In genomic region chr4:141890279-141890678, GRCh38 we compare ENCODE assay signal across 20 cellular contexts.
DNase-seq lines count a peak whose midpoint lies in the region; ATAC-seq, FAIRE-seq and TF ChIP-seq lines count a peak whose summit lies in the region.
"Had no signal": no experiment of that assay in that cellular context is flagged by ENCODE, and none has a peak within 500 bp of the region (broad histone marks: within the 10 kb centered on the region; RNA-seq: fewer than 3 reads in every experiment).

No MANE protein-coding gene starts in this region.

- H3K27me3 Mint-ChIP-seq in astrocyte (ENCODE audit: low read depth, unreplicated experiment), result no peaks in the 10 kb centered on the region
- H3K27me3 Mint-ChIP-seq in effector memory CD8-positive, alpha-beta T cell, result no peaks in the 10 kb centered on the region

- intact Hi-C loops in posterior vena cava (cut with DNase I), result no loop called here

- H2AFZ ChIP-seq in SK-N-SH (ENCODE audit: low read depth), result 0 out of 2 replicates have a peak overlapping the region, but pooled peaks have one; percentile 5
- H2AFZ ChIP-seq in astrocyte (ENCODE audit: low read depth, low read length), result no peak overlapping the region

- 25% methylated on average over 1 of the region's 1 CpG for WGBS in SK-N-SH (ENCODE audit: low lambda C conversion rate)

- no peak for TF ChIP-seq RAD21 in SK-N-SH (IDR thresholded peaks at IDR 0.05; ENCODE audit: low read length)

- H3K4me2 ChIP-seq in SK-N-SH, result no peak overlapping the region
- no peak overlapping the region for H3K4me2 ChIP-seq in astrocyte (ENCODE audit: low read length)
- H3K4me2 ChIP-seq: BLaER1 had no signal

- ATAC-seq in SK-N-SH treated with all-trans-retinoic acid at 6 μM for 48 hours, result no peak
- no peak for ATAC-seq in effector memory CD8-positive, alpha-beta T cell (replicated peaks)
- ATAC-seq: HepG2, Right ventricle myocardium inferior had no signal

- H3K9me3 Mint-ChIP-seq in astrocyte (ENCODE audit: unreplicated experiment), result no peaks in the 10 kb centered on the region
- no peaks in the 10 kb centered on the region for H3K9me3 Mint-ChIP-seq in effector memory CD8-positive, alpha-beta T cell
- H3K9me3 Mint-ChIP-seq: CD8-positive, alpha-beta memory T cell had no signal

- H3F3A ChIP-seq in SK-N-SH (replicated peaks; ENCODE audit: insufficient read depth), result no peaks in the 10 kb centered on the region

- H4K20me1 ChIP-seq in SK-N-SH (ENCODE audit: insufficient read depth) (no peaks in the 10 kb centered on the region), astrocyte (ENCODE audit: insufficient read depth, low read length) (no peaks in the 10 kb centered on the region)
- H4K20me1 ChIP-seq: BLaER1 had no signal

- H3K4me3 ChIP-seq in SK-N-SH (ENCODE audit: low read depth in 2 of 2, low read length in 1 of 2) (no peak overlapping the region), astrocyte (ENCODE audit: insufficient read depth, low read depth, low read length) (no peak overlapping the region), fibroblast of the aortic adventitia (ENCODE audit: low read depth, low read length) (no peak overlapping the region)
- H3K4me3 ChIP-seq: BLaER1, Peyer's patch had no signal

- H3K4me1 Mint-ChIP-seq in astrocyte (ENCODE audit: low read depth, unreplicated experiment), result no peaks in the 10 kb centered on the region
- H3K4me1 Mint-ChIP-seq in effector memory CD8-positive, alpha-beta T cell (ENCODE audit: low read depth in 2 of 2), result no peaks in the 10 kb centered on the region
- H3K4me1 Mint-ChIP-seq: CD8-positive, alpha-beta memory T cell had no signal

- TF ChIP-seq CTCF in SK-N-SH (IDR thresholded peaks at IDR 0.05) (no peak), astrocyte (IDR thresholded peaks at IDR 0.05; ENCODE audit: insufficient read depth, low read depth, low read length) (no peak), fibroblast of the aortic adventitia (IDR thresholded peaks at IDR 0.05; ENCODE audit: insufficient read depth, low read length) (no peak)

- TF ChIP-seq EP300 in SK-N-SH (IDR thresholded peaks at IDR 0.05; ENCODE audit: borderline replicate concordance in 1 of 2, low read depth in 1 of 2, low read length in 1 of 2), result no peak

- POLR2A ChIA-PET in SK-N-SH (lab: Yijun Ruan, JAX), result no interaction called here

- no peak overlapping the region for H3K4me3 Mint-ChIP-seq in astrocyte (ENCODE audit: unreplicated experiment)
- no peak overlapping the region for H3K4me3 Mint-ChIP-seq in effector memory CD8-positive, alpha-beta T cell
- H3K4me3 Mint-ChIP-seq: CD8-positive, alpha-beta memory T cell had no signal

- no peaks in the 10 kb centered on the region; the same call in 1 of the 2 replicates for H3K9me2 ChIP-seq in SK-N-SH

- H3K27ac Mint-ChIP-seq in astrocyte (ENCODE audit: unreplicated experiment), result no peak overlapping the region
- H3K27ac Mint-ChIP-seq in effector memory CD8-positive, alpha-beta T cell, result no peak overlapping the region
- H3K27ac Mint-ChIP-seq: CD8-positive, alpha-beta memory T cell had no signal

- H3K9me3 ChIP-seq in SK-N-SH, result no peaks in the 10 kb centered on the region
- H3K9me3 ChIP-seq in astrocyte (ENCODE audit: insufficient read depth, low read depth, low read length), result no peaks in the 10 kb centered on the region
- H3K9me3 ChIP-seq: BLaER1, Peyer's patch had no signal

- H3K27me3 ChIP-seq in SK-N-SH (ENCODE audit: insufficient read depth) (no peaks in the 10 kb centered on the region), astrocyte (ENCODE audit: insufficient read depth, low read length) (no peaks in the 10 kb centered on the region)
- H3K27me3 ChIP-seq: BLaER1, Peyer's patch had no signal

- H3K79me2 ChIP-seq in SK-N-SH (ENCODE audit: insufficient read depth) (no peaks in the 10 kb centered on the region), astrocyte (ENCODE audit: insufficient read depth, low read length) (no peaks in the 10 kb centered on the region)

- no peaks in the 10 kb centered on the region for H3K4me1 ChIP-seq in SK-N-SH (ENCODE audit: control insufficient read depth in 1 of 2, insufficient read depth in 2 of 2, low read depth in 1 of 2, low read length in 1 of 2)
- no peaks in the 10 kb centered on the region for H3K4me1 ChIP-seq in astrocyte (ENCODE audit: insufficient read depth, low read length)
- H3K4me1 ChIP-seq: BLaER1, Peyer's patch had no signal

- H3K9ac ChIP-seq in SK-N-SH, result no peak overlapping the region
- no peak overlapping the region for H3K9ac ChIP-seq in astrocyte (ENCODE audit: low read length)
- H3K9ac ChIP-seq: BLaER1 had no signal

- DNase-seq in SK-N-SH (no peak), astrocyte (ENCODE audit: low read depth) (peak; percentile 68), fibroblast of the aortic adventitia (ENCODE audit: low read depth) (peak; percentile 59), GDM1 (lab: John Stamatoyannopoulos, UW) (no peak), posterior vena cava (ENCODE audit: low spot score) (no peak), putamen (ENCODE audit: low spot score) (no peak)
- DNase-seq in effector memory CD8-positive, alpha-beta T cell, result no peak
- DNase-seq: 8988T; CD8-positive, alpha-beta memory T cell; NCI-H1048; NCI-H1436 treated with DMSO at 0.1 percent for 48 hours; NCI-H2029 treated with DMSO at 0.1 percent for 48 hours; NCI-H510A treated with DMSO at 0.1 percent for 48 hours; Peyer's patch had no signal

- H3K36me3 Mint-ChIP-seq in astrocyte (ENCODE audit: low read depth, unreplicated experiment), result no peaks in the 10 kb centered on the region
- no peaks in the 10 kb centered on the region for H3K36me3 Mint-ChIP-seq in effector memory CD8-positive, alpha-beta T cell (ENCODE audit: insufficient read depth)
- H3K36me3 Mint-ChIP-seq: CD8-positive, alpha-beta memory T cell had no signal

- H3K36me3 ChIP-seq in SK-N-SH (replicated peaks in 1 of 2; ENCODE audit: control insufficient read depth in 1 of 2, insufficient read depth in 2 of 2, low read length in 1 of 2), result no peaks in the 10 kb centered on the region
- no peaks in the 10 kb centered on the region for H3K36me3 ChIP-seq in astrocyte (ENCODE audit: insufficient read depth, low read length)
- H3K36me3 ChIP-seq: BLaER1, Peyer's patch had no signal

- H3K27ac ChIP-seq in SK-N-SH (ENCODE audit: low read depth in 2 of 2, low read length in 1 of 2) (no peak overlapping the region), astrocyte (ENCODE audit: low read depth, low read length) (no peak overlapping the region)
- H3K27ac ChIP-seq: BLaER1, Peyer's patch had no signal

- CTCF ChIA-PET in SK-N-SH (lab: Yijun Ruan, JAX), result interaction anchor here (1.3 kb wide), 1 partner anchor 544 kb away, joined by 5 read pairs; no protein-coding TSS in a partner anchor

- FAIRE-seq in astrocyte (lab: Jason Lieb, UNC), result no peak
- FAIRE-seq: GM12892, H1, HepG2 had no signal

TF ChIP-seq in SK-N-SH, 30 proteins besides CTCF, POLR2A, EP300 and RAD21:
- no peak for TF ChIP-seq RXRA (IDR thresholded peaks at IDR 0.05; ENCODE audit: borderline replicate concordance, low read depth)
- no peak for TF ChIP-seq TAF1 (IDR thresholded peaks at IDR 0.05; ENCODE audit: borderline replicate concordance, low read depth, low read length)
- no peak for TF ChIP-seq YY1 (IDR thresholded peaks at IDR 0.05; ENCODE audit: low read depth)

TF ChIP-seq in SK-N-SH treated with all-trans-retinoic acid at 6 μM for 48 hours, 23 proteins besides CTCF, POLR2A, EP300 and RAD21:
- TF ChIP-seq GLIS3 (CRISPR knock-in tag; IDR thresholded peaks at IDR 0.05) (no peak), ISL1 (CRISPR knock-in tag; IDR thresholded peaks at IDR 0.05) (no peak), OSR1 (CRISPR knock-in tag; IDR thresholded peaks at IDR 0.05) (no peak), ZFP30 (CRISPR knock-in tag; IDR thresholded peaks at IDR 0.05) (no peak), CSDC2 (CRISPR knock-in tag; IDR thresholded peaks at IDR 0.05) (no peak), TOX (CRISPR knock-in tag; IDR thresholded peaks at IDR 0.05; ENCODE audit: borderline replicate concordance) (no peak), SNAI2 (CRISPR knock-in tag; IDR thresholded peaks at IDR 0.05) (no peak), ESRRG (CRISPR knock-in tag; IDR thresholded peaks at IDR 0.05) (no peak), ZNF8 (CRISPR knock-in tag; IDR thresholded peaks at IDR 0.05) (no peak), ZFP3 (CRISPR knock-in tag; IDR thresholded peaks at IDR 0.05) (no peak), CREB5 (CRISPR knock-in tag; IDR thresholded peaks at IDR 0.05; ENCODE audit: low read depth) (no peak), ARNTL (CRISPR knock-in tag; IDR thresholded peaks at IDR 0.05; ENCODE audit: borderline replicate concordance, low read depth) (no peak)
- TF ChIP-seq, protein P1, sequence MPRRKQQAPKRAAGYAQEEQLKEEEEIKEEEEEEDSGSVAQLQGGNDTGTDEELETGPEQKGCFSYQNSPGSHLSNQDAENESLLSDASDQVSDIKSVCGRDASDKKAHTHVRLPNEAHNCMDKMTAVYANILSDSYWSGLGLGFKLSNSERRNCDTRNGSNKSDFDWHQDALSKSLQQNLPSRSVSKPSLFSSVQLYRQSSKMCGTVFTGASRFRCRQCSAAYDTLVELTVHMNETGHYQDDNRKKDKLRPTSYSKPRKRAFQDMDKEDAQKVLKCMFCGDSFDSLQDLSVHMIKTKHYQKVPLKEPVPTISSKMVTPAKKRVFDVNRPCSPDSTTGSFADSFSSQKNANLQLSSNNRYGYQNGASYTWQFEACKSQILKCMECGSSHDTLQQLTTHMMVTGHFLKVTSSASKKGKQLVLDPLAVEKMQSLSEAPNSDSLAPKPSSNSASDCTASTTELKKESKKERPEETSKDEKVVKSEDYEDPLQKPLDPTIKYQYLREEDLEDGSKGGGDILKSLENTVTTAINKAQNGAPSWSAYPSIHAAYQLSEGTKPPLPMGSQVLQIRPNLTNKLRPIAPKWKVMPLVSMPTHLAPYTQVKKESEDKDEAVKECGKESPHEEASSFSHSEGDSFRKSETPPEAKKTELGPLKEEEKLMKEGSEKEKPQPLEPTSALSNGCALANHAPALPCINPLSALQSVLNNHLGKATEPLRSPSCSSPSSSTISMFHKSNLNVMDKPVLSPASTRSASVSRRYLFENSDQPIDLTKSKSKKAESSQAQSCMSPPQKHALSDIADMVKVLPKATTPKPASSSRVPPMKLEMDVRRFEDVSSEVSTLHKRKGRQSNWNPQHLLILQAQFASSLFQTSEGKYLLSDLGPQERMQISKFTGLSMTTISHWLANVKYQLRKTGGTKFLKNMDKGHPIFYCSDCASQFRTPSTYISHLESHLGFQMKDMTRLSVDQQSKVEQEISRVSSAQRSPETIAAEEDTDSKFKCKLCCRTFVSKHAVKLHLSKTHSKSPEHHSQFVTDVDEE (CRISPR knock-in tag; IDR thresholded peaks at IDR 0.05), result no peak

Comparison
In these comparisons a context has a peak if more than half of its experiments do, and no peak if none do; other contexts are left out.
1. DNase-seq: peak in astrocyte (single experiment) and fibroblast of the aortic adventitia (single experiment); none in SK-N-SH (single experiment), GDM1 (single experiment), posterior vena cava (single experiment), effector memory CD8-positive, alpha-beta T cell (0 of 3) and putamen (single experiment).